In the genomic region with DNA sequence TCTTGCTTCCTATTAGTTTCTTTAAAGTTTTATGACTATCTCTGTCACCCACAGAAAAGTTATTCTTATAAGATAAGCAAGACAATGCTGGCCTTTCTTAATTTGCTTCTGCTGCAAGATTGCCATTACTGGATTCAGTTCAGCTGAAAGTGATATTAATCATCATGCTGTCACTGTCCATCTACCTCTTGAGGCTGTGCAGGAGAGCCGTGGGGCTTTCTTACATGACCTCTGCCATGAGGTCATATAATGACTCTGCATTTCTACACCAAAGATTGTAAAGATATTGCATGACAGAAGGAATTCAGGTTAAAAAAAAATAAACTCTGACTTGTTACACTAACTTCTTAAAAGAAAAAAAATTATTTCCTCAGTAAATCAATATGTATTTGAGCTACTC, we compare ENCODE assay signal across 15 cellular contexts.
DNase-seq lines count a peak whose midpoint lies in the region; ATAC-seq and TF ChIP-seq lines count a peak whose summit lies in the region.
"Had no signal": no experiment of that assay in that cellular context is flagged by ENCODE, and none has a peak within 500 bp of the region (broad histone marks: within the 10 kb centered on the region; RNA-seq: fewer than 3 reads in every experiment).

No MANE protein-coding gene starts in this region.

- DNase-seq in COLO829 (ENCODE audit: low spot score): peak; percentile 63
- peak; percentile 90 for DNase-seq in OCI-M1 (lab: John Stamatoyannopoulos, UW)
- peak in 1 of 2 donors; percentile 22 for DNase-seq in foreskin keratinocyte
- DNase-seq in hepatocyte (ENCODE audit: low spot score): no peak
- DNase-seq in KBM-7: no peak
- no peak for DNase-seq in KG1 (lab: John Stamatoyannopoulos, UW)
- no peak for DNase-seq in coronary artery (ENCODE audit: low spot score)
- DNase-seq: activated CD8-positive, alpha-beta memory T cell treated with anti-CD3 and anti-CD28 coated beads, Interleukin-2, amount 50 U/mL, for 4 hours; cerebellar nuclear complex; stimulated activated naive CD4-positive, alpha-beta T cell had no signal

- no peaks in the 10 kb centered on the region for H3K79me2 ChIP-seq in hepatocyte

- H3K27ac ChIP-seq in foreskin keratinocyte (no peak overlapping the region), hepatocyte (no peak overlapping the region), coronary artery (no peak overlapping the region)
- H3K27ac ChIP-seq: C4-2B, epithelial cell of prostate had no signal

- H4K20me1 ChIP-seq in hepatocyte (ENCODE audit: insufficient read depth, poor library complexity, severe bottlenecking): no peaks in the 10 kb centered on the region

- 30% methylated on average over 1 of the region's 1 CpG for WGBS in hepatocyte (ENCODE audit: low lambda C conversion rate, missing lambda C conversion rate)

- H3K4me3 ChIP-seq in hepatocyte (no peak overlapping the region), coronary artery (no peak overlapping the region)
- H3K4me3 ChIP-seq: lung had no signal

- in situ Hi-C loops in KBM-7 (cut with MboI; ENCODE audit: low pct_unique_long_range_greater_than_20kb, low sequenced_read_pairs): no loop called here

- TF ChIP-seq CTCF in foreskin keratinocyte (conservative IDR thresholded peaks at IDR 0.05): no peak
- no peak for TF ChIP-seq CTCF in hepatocyte (IDR thresholded peaks at IDR 0.05; ENCODE audit: poor library complexity)
- no peak for TF ChIP-seq CTCF in coronary artery (IDR thresholded peaks at IDR 0.05)

- no peak overlapping the region for H3K4me2 ChIP-seq in hepatocyte

- ATAC-seq in GM19463 (IDR thresholded peaks at IDR 0.05; ENCODE audit: unreplicated experiment): peak; percentile 71
- peak; percentile 41 for ATAC-seq in foreskin keratinocyte
- ATAC-seq: activated CD4-positive, CD25-positive, alpha-beta regulatory T cell treated with anti-CD3 and anti-CD28 coated beads, Interleukin-2, amount 50 U/mL, for 24 hours had no signal

- H3K9me2 ChIP-seq in hepatocyte (replicated peaks; ENCODE audit: insufficient read depth): no peaks in the 10 kb centered on the region

- H3K36me3 ChIP-seq in hepatocyte (replicated peaks; ENCODE audit: insufficient read depth, low read depth): no peaks in the 10 kb centered on the region

- no peaks in the 10 kb centered on the region for H3K4me1 ChIP-seq in foreskin keratinocyte
- H3K4me1 ChIP-seq in hepatocyte (ENCODE audit: insufficient read depth): no peaks in the 10 kb centered on the region

- H3K27me3 ChIP-seq in foreskin keratinocyte (no peaks in the 10 kb centered on the region), hepatocyte (no peaks in the 10 kb centered on the region)

- no peaks in the 10 kb centered on the region for H3K9me3 ChIP-seq in hepatocyte (ENCODE audit: low read depth)

- no peak overlapping the region for H2AFZ ChIP-seq in hepatocyte

Comparison
In these comparisons a context has a peak if more than half of its experiments do, and no peak if none do; other contexts are left out.
1. DNase-seq: peak in COLO829 (single experiment) and OCI-M1 (single experiment); none in hepatocyte (single experiment), KBM-7 (single experiment), KG1 (single experiment) and coronary artery (single experiment).